Comparison of ENCODE assay signal across 14 cellular contexts in genomic region chr4:20255823-20256222, GRCh38. TPM values are rescaled to one million over a fixed set of nuclear protein-coding genes. Genes with fewer than 3 reads are reported as not detected.
A peak's percentile ranks its signal among the peaks of the same experiment; 100 is the strongest.
DNase-seq lines count a peak whose midpoint lies in the region; ATAC-seq and TF ChIP-seq lines count a peak whose summit lies in the region.
"Had no signal": no experiment of that assay in that cellular context is flagged by ENCODE, and none has a peak within 500 bp of the region (broad histone marks: within the 10 kb centered on the region; RNA-seq: fewer than 3 reads in every experiment).

No MANE protein-coding gene starts in this region.

- H3K79me2 ChIP-seq in ACC112 (ENCODE audit: control insufficient read depth, insufficient read depth, low read length, unreplicated experiment): peaks cover 68% of the 10 kb centered on the region
- no peaks in the 10 kb centered on the region for H3K79me2 ChIP-seq in PC-9 (ENCODE audit: low read depth)

- H3K9ac ChIP-seq in HUES6 (ENCODE audit: low read length): peak overlapping the region; percentile 27

- POLR2A ChIA-PET in PC-9 (lab: Charles Lee; ENCODE audit: unreplicated experiment): interaction anchor here (0.6 to 0.7 kb wide), 2 partner anchors 43 to 233 kb away, joined by 3 to 6 read pairs; no protein-coding TSS in a partner anchor

- no TSS peak for BruUV-seq in PC-9 (replicated peaks; lab: Mats Ljungman, UMichigan)

- H3K27me3 ChIP-seq in ACC112 (ENCODE audit: insufficient read depth, low read length) (no peaks in the 10 kb centered on the region), HUES6 (ENCODE audit: control insufficient read depth, insufficient read depth, low read length) (peaks cover 58% of the 10 kb centered on the region), PC-9 (ENCODE audit: insufficient read depth, low read depth) (peaks cover 8% of the 10 kb centered on the region; the same call in 1 of the 2 replicates)

- H3K9me2 ChIP-seq in PC-9 (ENCODE audit: insufficient read depth): no peaks in the 10 kb centered on the region

- intact Hi-C loops in PC-9 (cut with micrococcal nuclease; ENCODE audit: unreplicated experiment): loop anchor here (10.0 kb wide), 1 partner anchor 289 kb away; no protein-coding TSS in a partner anchor

- H3K9me3 Mint-ChIP-seq in nephron progenitor cell: no peaks in the 10 kb centered on the region
- H3K9me3 Mint-ChIP-seq: T-helper 1 cell treated with Interleukin-12 subunit alpha and Interleukin-12 subunit beta and Interleukin-4 antibody, amounts not matched to agents 30 μg/mL and 1 μg/mL, for 36 hours had no signal

- H3K27ac ChIP-seq in ACC112 (ENCODE audit: low read depth, low read length) (peak overlapping the region; percentile 61), HUES6 (ENCODE audit: low read depth, low read length) (no peak overlapping the region), PC-9 (no peak overlapping the region)

- DNase-seq in epithelial cell of proximal tubule (ENCODE audit: low read depth) (no peak), nephron progenitor cell (no peak), Ammon's horn (ENCODE audit: low spot score) (no peak), PC-9 (no peak)
- no peak for DNase-seq in stimulated activated CD4-positive, alpha-beta T cell treated with anti-CD3 and anti-CD28 coated beads, Interleukin-1b, Interleukin-23, amount 100 ng/mL, for 48 hours
- DNase-seq: activated CD4-positive, alpha-beta T cell treated with anti-CD3 and anti-CD28 coated beads, Interleukin-2, amount 50 U/mL, for 48 hours; activated gamma-delta T cell; C1 segment of cervical spinal cord; dermis blood vessel endothelial cell; NK-92 treated with Interleukin-12 subunit alpha and Interleukin-12 subunit beta, amount 100 ng/mL, for 24 hours had no signal

- H3K36me3 ChIP-seq in ACC112 (ENCODE audit: insufficient read depth, low read length) (no peaks in the 10 kb centered on the region), HUES6 (ENCODE audit: control insufficient read depth, insufficient read depth, low read length) (peaks cover 2% of the 10 kb centered on the region; the same call in 1 of the 2 replicates), PC-9 (ENCODE audit: low read depth) (no peaks in the 10 kb centered on the region)

- H2AFZ ChIP-seq in ACC112 (ENCODE audit: low read length, unreplicated experiment): peak overlapping the region; percentile 55
- no peak overlapping the region for H2AFZ ChIP-seq in PC-9

- CTCF ChIA-PET in PC-9 (lab: Charles Lee): no interaction called here

- no peak overlapping the region for H3K4me2 ChIP-seq in PC-9

- ATAC-seq in GM21619 (IDR thresholded peaks at IDR 0.05; ENCODE audit: unreplicated experiment): no peak

- TF ChIP-seq CTCF in epithelial cell of proximal tubule (conservative IDR thresholded peaks at IDR 0.05; ENCODE audit: low read depth, low read length): no peak
- no peak for TF ChIP-seq CTCF in nephron progenitor cell (IDR thresholded peaks at IDR 0.05)
- TF ChIP-seq CTCF in PC-9 (conservative IDR thresholded peaks at IDR 0.05): no peak

- H3K27ac Mint-ChIP-seq in nephron progenitor cell: no peak overlapping the region
- H3K27ac Mint-ChIP-seq: T-helper 1 cell treated with Interleukin-12 subunit alpha and Interleukin-12 subunit beta and Interleukin-4 antibody, amounts not matched to agents 30 μg/mL and 1 μg/mL, for 36 hours had no signal

- peaks cover 48% of the 10 kb centered on the region for H3K4me1 Mint-ChIP-seq in nephron progenitor cell

- no peaks in the 10 kb centered on the region for H3F3A ChIP-seq in PC-9 (ENCODE audit: insufficient read depth, low read depth)

- H3K9me3 ChIP-seq in HUES6 (ENCODE audit: control insufficient read depth, insufficient read depth, low read depth, low read length) (no peaks in the 10 kb centered on the region), PC-9 (ENCODE audit: insufficient read depth, low read depth) (no peaks in the 10 kb centered on the region)

- H3K36me3 Mint-ChIP-seq in nephron progenitor cell (ENCODE audit: low read depth): peaks cover 16% of the 10 kb centered on the region

- peaks cover 3% of the 10 kb centered on the region for H3K27me3 Mint-ChIP-seq in nephron progenitor cell (ENCODE audit: low read depth, poor library complexity)

- H3K4me3 Mint-ChIP-seq in nephron progenitor cell: peak overlapping the region; percentile 98

- H3K4me3 ChIP-seq in ACC112 (ENCODE audit: low read depth, low read length) (peak overlapping the region; percentile 88), HUES6 (ENCODE audit: low read depth, low read length) (peak overlapping the region; percentile 85), epithelial cell of proximal tubule (ENCODE audit: low read depth, low read length) (peak overlapping the region; percentile 12), PC-9 (no peak overlapping the region)

- H3K4me1 ChIP-seq in ACC112 (ENCODE audit: control insufficient read depth, insufficient read depth, low read length, unreplicated experiment) (peaks cover 22% of the 10 kb centered on the region), HUES6 (ENCODE audit: control insufficient read depth, insufficient read depth, low read length) (peaks cover 31% of the 10 kb centered on the region), PC-9 (replicated peaks; ENCODE audit: insufficient read depth) (no peaks in the 10 kb centered on the region)

- no peaks in the 10 kb centered on the region for H4K20me1 ChIP-seq in PC-9 (ENCODE audit: insufficient read depth)

RNA-seq across cellular contexts. Expression of gene SLIT2, which starts 4.1 kb away (rescaled TPM):
- total RNA-seq in epithelial cell of proximal tubule (1.4 and 2.5 TPM in 2 replicates), PC-9 (2021) (4.8 and 5.3 TPM in 2 replicates)
